ENCODE assay signal across 30 cellular contexts in genomic region chr9:12166511-12166910, GRCh38.
DNase-seq lines count a peak whose midpoint lies in the region; TF ChIP-seq lines count a peak whose summit lies in the region.
"Had no signal": no experiment of that assay in that cellular context is flagged by ENCODE, and none has a peak within 500 bp of the region (broad histone marks: within the 10 kb centered on the region; RNA-seq: fewer than 3 reads in every experiment).

No MANE protein-coding gene starts in this region.

- H2AFZ ChIP-seq in neural progenitor cell (replicated peaks): no peak overlapping the region

- H3K36me3 Mint-ChIP-seq in neural progenitor cell: no peaks in the 10 kb centered on the region
- H3K36me3 Mint-ChIP-seq: activated naive CD8-positive, alpha-beta T cell treated with anti-CD3 and anti-CD28 coated beads, Interleukin-2, amount 10 ng/mL, durations not matched to agents 7 days and 5 days; natural killer cell; type B pancreatic cell had no signal

- H3F3A ChIP-seq in neural progenitor cell (ENCODE audit: low read depth): no peaks in the 10 kb centered on the region

- no peak overlapping the region for H3K9ac ChIP-seq in neural progenitor cell
- H3K9ac ChIP-seq: BLaER1 treated with 17β-estradiol and CSF1 and Interleukin-3, amounts not matched to agents 10 nM and 100 nM had no signal

- H3K36me3 ChIP-seq in neural progenitor cell: no peaks in the 10 kb centered on the region
- H3K36me3 ChIP-seq: BLaER1 treated with 17β-estradiol and CSF1 and Interleukin-3, amounts not matched to agents 10 nM and 100 nM; gastroesophageal sphincter had no signal

- H3K4me2 ChIP-seq in neural progenitor cell: no peak overlapping the region

- peaks cover 52% of the 10 kb centered on the region for H3K4me1 Mint-ChIP-seq in neural progenitor cell
- H3K4me1 Mint-ChIP-seq: activated B cell treated with CpG ODN at 0.5 μM for 24 hours; activated CD4-positive, alpha-beta T cell treated with anti-CD3 and anti-CD28 coated beads, Interleukin-2, amount 10 ng/mL, durations not matched to agents 7 days and 5 days; activated naive CD8-positive, alpha-beta T cell treated with anti-CD3 and anti-CD28 coated beads, Interleukin-2, amount 10 ng/mL, durations not matched to agents 7 days and 5 days; natural killer cell had no signal

- no peaks in the 10 kb centered on the region for H3K79me2 ChIP-seq in neural progenitor cell (ENCODE audit: low read depth)

- H3K4me3 ChIP-seq in neural progenitor cell: no peak overlapping the region
- H3K4me3 ChIP-seq: BLaER1 treated with 17β-estradiol and CSF1 and Interleukin-3, amounts not matched to agents 10 nM and 100 nM; gastroesophageal sphincter; mucosa of descending colon had no signal

- H3K27ac Mint-ChIP-seq in neural progenitor cell: peak overlapping the region; percentile 50
- H3K27ac Mint-ChIP-seq: activated B cell treated with CpG ODN at 0.5 μM for 24 hours; activated CD4-positive, alpha-beta T cell treated with anti-CD3 and anti-CD28 coated beads, Interleukin-2, amount 10 ng/mL, durations not matched to agents 7 days and 5 days; activated naive CD8-positive, alpha-beta T cell treated with anti-CD3 and anti-CD28 coated beads, Interleukin-2, amount 10 ng/mL, durations not matched to agents 7 days and 5 days; natural killer cell; type B pancreatic cell had no signal

- no peaks in the 10 kb centered on the region for H4K20me1 ChIP-seq in neural progenitor cell (ENCODE audit: low read depth)
- H4K20me1 ChIP-seq: BLaER1 treated with 17β-estradiol and CSF1 and Interleukin-3, amounts not matched to agents 10 nM and 100 nM had no signal

- H3K4me1 ChIP-seq in neural progenitor cell: no peaks in the 10 kb centered on the region
- H3K4me1 ChIP-seq: gastroesophageal sphincter had no signal

- H3K27me3 ChIP-seq in neural progenitor cell: no peaks in the 10 kb centered on the region
- H3K27me3 ChIP-seq: BLaER1 treated with 17β-estradiol and CSF1 and Interleukin-3, amounts not matched to agents 10 nM and 100 nM; gastroesophageal sphincter had no signal

- H3K27ac ChIP-seq in neural progenitor cell: no peak overlapping the region
- H3K27ac ChIP-seq: 22Rv1, gastroesophageal sphincter had no signal

- TF ChIP-seq CTCF in neural progenitor cell (IDR thresholded peaks at IDR 0.05): no peak

- H3K9me3 ChIP-seq in neural progenitor cell (ENCODE audit: low read depth): no peaks in the 10 kb centered on the region
- H3K9me3 ChIP-seq: BLaER1 treated with 17β-estradiol and CSF1 and Interleukin-3, amounts not matched to agents 10 nM and 100 nM; gastroesophageal sphincter had no signal

- H3K4me3 Mint-ChIP-seq in neural progenitor cell: no peak overlapping the region
- H3K4me3 Mint-ChIP-seq: activated B cell treated with CpG ODN at 0.5 μM for 24 hours; activated CD4-positive, alpha-beta T cell treated with anti-CD3 and anti-CD28 coated beads, Interleukin-2, amount 10 ng/mL, durations not matched to agents 7 days and 5 days; activated naive CD8-positive, alpha-beta T cell treated with anti-CD3 and anti-CD28 coated beads, Interleukin-2, amount 10 ng/mL, durations not matched to agents 7 days and 5 days; natural killer cell; type B pancreatic cell had no signal

- H3K9me3 Mint-ChIP-seq in neural progenitor cell: no peaks in the 10 kb centered on the region
- H3K9me3 Mint-ChIP-seq: type B pancreatic cell had no signal

- H3K27me3 Mint-ChIP-seq in neural progenitor cell (ENCODE audit: insufficient read depth, low read depth): peaks cover 10% of the 10 kb centered on the region
- H3K27me3 Mint-ChIP-seq: activated B cell treated with CpG ODN at 0.5 μM for 24 hours; activated CD4-positive, alpha-beta T cell treated with anti-CD3 and anti-CD28 coated beads, Interleukin-2, amount 10 ng/mL, durations not matched to agents 7 days and 5 days; activated naive CD8-positive, alpha-beta T cell treated with anti-CD3 and anti-CD28 coated beads, Interleukin-2, amount 10 ng/mL, durations not matched to agents 7 days and 5 days; type B pancreatic cell had no signal

- peak; percentile 21 for DNase-seq in DMS 273 (lab: John Stamatoyannopoulos, UW; ENCODE audit: unreplicated experiment)
- DNase-seq in DMS 273 treated with DMSO at 0.1 percent for 48 hours (lab: John Stamatoyannopoulos, UW): no peak
- DNase-seq in MV-4-11 (lab: John Stamatoyannopoulos, UW): peak; percentile 68
- DNase-seq in SKM-1 treated with dmso at 0.1 percent for 144 hours (lab: John Stamatoyannopoulos, UW; ENCODE audit: unreplicated experiment): peak; percentile 67
- no peak for DNase-seq in neural progenitor cell (ENCODE audit: low spot score)
- no peak for DNase-seq in epidermal melanocyte (ENCODE audit: insufficient read length, low spot score)
- no peak for DNase-seq in NCI-H774 (lab: John Stamatoyannopoulos, UW)
- DNase-seq in stimulated activated CD4-positive, alpha-beta T cell treated with anti-CD3 and anti-CD28 coated beads, Interleukin-12 subunit alpha, Interleukin-12 subunit beta, amount 100 ng/mL, for 4 hours: no peak
- DNase-seq: activated B cell treated with CpG ODN at 0.5 μM for 24 hours; activated CD4-positive, alpha-beta T cell treated with anti-CD3 and anti-CD28 coated beads, Interleukin-2, amount 10 ng/mL, durations not matched to agents 7 days and 5 days; activated gamma-delta T cell; activated naive CD8-positive, alpha-beta T cell treated with anti-CD3 and anti-CD28 coated beads, Interleukin-2, amount 10 ng/mL, durations not matched to agents 7 days and 5 days; activated T-cell treated with anti-CD3 and anti-CD28 coated beads, Interleukin-2, amount 50 U/mL, for 1 hour; aorta; COR-L47; DMS79 treated with DMSO at 0.1 percent for 48 hours; GDM1; GOT3; mucosa of descending colon; natural killer cell; NCI-H2171 treated with DMSO at 0.1 percent for 48 hours; NCI-H510A; NK-92 treated with Interleukin-12 subunit alpha and Interleukin-12 subunit beta, amount 100 ng/mL, for 24 hours; Right ventricle myocardium superior; stimulated activated CD4-positive, alpha-beta T cell treated with anti-CD3 and anti-CD28 coated beads, Interleukin-4, amount 100 ng/mL, for 24 hours; SW 1271 had no signal

Comparison
In these comparisons a context has a peak if more than half of its experiments do, and no peak if none do; other contexts are left out.
1. DNase-seq: peak in DMS 273 (single experiment), MV-4-11 (single experiment) and SKM-1 treated with dmso at 0.1 percent for 144 hours (single experiment); none in DMS 273 treated with DMSO at 0.1 percent for 48 hours (single experiment), neural progenitor cell (single experiment), epidermal melanocyte (single experiment), NCI-H774 (single experiment) and stimulated activated CD4-positive, alpha-beta T cell treated with anti-CD3 and anti-CD28 coated beads, Interleukin-12 subunit alpha, Interleukin-12 subunit beta, amount 100 ng/mL, for 4 hours (single experiment).